Comparison of ENCODE assay signal across 10 cellular contexts in the genomic region with DNA sequence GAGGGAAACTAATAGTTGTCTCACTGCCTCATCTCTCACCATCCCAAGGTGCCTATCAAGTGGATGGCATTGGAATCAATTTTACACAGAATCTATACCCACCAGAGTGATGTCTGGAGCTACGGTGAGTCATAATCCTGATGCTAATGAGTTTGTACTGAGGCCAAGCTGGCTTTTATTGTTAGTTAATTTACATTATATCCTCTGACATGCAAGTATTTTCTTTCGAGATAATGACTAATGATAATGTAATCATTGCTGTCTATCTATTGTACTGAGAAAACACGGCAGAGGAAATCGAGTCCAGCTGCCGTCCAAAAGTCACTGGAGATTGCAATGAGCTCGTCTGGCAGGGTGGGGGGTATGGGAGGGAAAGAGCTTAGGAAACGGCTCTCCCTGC.
DNase-seq lines count a peak whose midpoint lies in the region; ATAC-seq and TF ChIP-seq lines count a peak whose summit lies in the region.
"Had no signal": no experiment of that assay in that cellular context is flagged by ENCODE, and none has a peak within 500 bp of the region (broad histone marks: within the 10 kb centered on the region; RNA-seq: fewer than 3 reads in every experiment).

No MANE protein-coding gene starts in this region.

- no peaks in the 10 kb centered on the region for H3K9me3 ChIP-seq in RWPE2 (ENCODE audit: severe bottlenecking)

- H3K4me2 ChIP-seq in GM23338: peak overlapping the region; percentile 12; the same call in 1 of the 2 replicates
- H3K4me2 ChIP-seq: KMS-11 had no signal

- H3K79me2 ChIP-seq in GM23338 (replicated peaks; ENCODE audit: insufficient read depth): no peaks in the 10 kb centered on the region

- H3K27ac Mint-ChIP-seq in GM23338: no peak overlapping the region

- H3K4me3 Mint-ChIP-seq in GM23338: no peak overlapping the region; the same call in 2 of the 3 replicates

- DNase-seq in GM23338 (ENCODE audit: low spot score) (no peak), RWPE2 (ENCODE audit: low spot score) (no peak), fibroblast of pulmonary artery (ENCODE audit: low read depth) (peak; percentile 53), stromal cell of bone marrow (ENCODE audit: low read depth) (peak; percentile 49), NCI-H2081 (lab: John Stamatoyannopoulos, UW) (no peak), NCI-H446 treated with DMSO at 0.1 percent for 48 hours (lab: John Stamatoyannopoulos, UW) (no peak), cortex of kidney (lab: John Stamatoyannopoulos, UW) (no peak)
- DNase-seq: NCI-H774; stimulated activated CD4-positive, alpha-beta T cell treated with anti-CD3 and anti-CD28 coated beads, Interleukin-15, amount 100 ng/mL, for 24 hours had no signal

- H3K27me3 ChIP-seq in GM23338 (ENCODE audit: insufficient read depth): no peaks in the 10 kb centered on the region
- H3K27me3 ChIP-seq in RWPE2 (ENCODE audit: insufficient read depth, poor library complexity, severe bottlenecking): no peaks in the 10 kb centered on the region

- peaks cover 83% of the 10 kb centered on the region for H3K4me1 Mint-ChIP-seq in GM23338

- no peaks in the 10 kb centered on the region for H4K20me1 ChIP-seq in GM23338 (replicated peaks; ENCODE audit: insufficient read depth)

- H3K4me3 ChIP-seq in GM23338: no peak overlapping the region
- no peak overlapping the region for H3K4me3 ChIP-seq in RWPE2 (ENCODE audit: severe bottlenecking)
- H3K4me3 ChIP-seq in fibroblast of pulmonary artery (replicated peaks; ENCODE audit: low read depth, low read length): no peak overlapping the region

- no peaks in the 10 kb centered on the region for H3K9me2 ChIP-seq in GM23338 (ENCODE audit: insufficient read depth)

- H3K27ac ChIP-seq in GM23338 (ENCODE audit: low read depth): no peak overlapping the region
- H3K27ac ChIP-seq in RWPE2 (ENCODE audit: poor library complexity, severe bottlenecking): peak overlapping the region; percentile 74
- H3K27ac ChIP-seq: KMS-11 had no signal

- H3K9me3 Mint-ChIP-seq in GM23338: no peaks in the 10 kb centered on the region; the same call in 2 of the 3 replicates

- H3K27me3 Mint-ChIP-seq in GM23338 (ENCODE audit: insufficient read depth, low read depth, poor library complexity): peaks cover 12% of the 10 kb centered on the region

- H2AFZ ChIP-seq in GM23338: no peak overlapping the region

- H3K36me3 Mint-ChIP-seq in GM23338 (ENCODE audit: low read depth): no peaks in the 10 kb centered on the region

- H3K4me1 ChIP-seq in GM23338 (ENCODE audit: insufficient read depth): peaks cover 53% of the 10 kb centered on the region
- H3K4me1 ChIP-seq in RWPE2 (ENCODE audit: insufficient read depth, poor library complexity, severe bottlenecking): peaks cover 5% of the 10 kb centered on the region

- no peak for ATAC-seq in GM23338
- peak; percentile 73 for ATAC-seq in RWPE2 (ENCODE audit: low read depth)

- no peaks in the 10 kb centered on the region; the same call in 1 of the 2 replicates for H3F3A ChIP-seq in GM23338 (replicated peaks; ENCODE audit: low read depth)

- H3K36me3 ChIP-seq in GM23338 (ENCODE audit: insufficient read depth) (no peaks in the 10 kb centered on the region), RWPE2 (ENCODE audit: low read depth) (peaks cover 98% of the 10 kb centered on the region)

- no peak for TF ChIP-seq CTCF in GM23338 (conservative IDR thresholded peaks at IDR 0.05; ENCODE audit: low read depth in 2 of 2)
- TF ChIP-seq CTCF in RWPE2 (IDR thresholded peaks at IDR 0.05; ENCODE audit: poor library complexity, severe bottlenecking): no peak
- TF ChIP-seq CTCF in fibroblast of pulmonary artery (IDR thresholded peaks at IDR 0.05; ENCODE audit: low read length, missing control alignments): no peak

TF ChIP-seq in GM23338, 12 proteins besides CTCF, POLR2A, EP300 and RAD21 (continues in another document):
- TF ChIP-seq POLR2AphosphoS5 (IDR thresholded peaks at IDR 0.05; ENCODE audit: low read depth) (no peak), JUNB (IDR thresholded peaks at IDR 0.05; ENCODE audit: unreplicated experiment) (no peak), EZH2 (IDR thresholded peaks at IDR 0.05; ENCODE audit: low read depth, unreplicated experiment) (no peak), ETS1 (IDR thresholded peaks at IDR 0.05) (no peak), ZNF331 (CRISPR knock-in tag; IDR thresholded peaks at IDR 0.05; ENCODE audit: low read depth) (no peak), CREB1 (CRISPR knock-in tag; IDR thresholded peaks at IDR 0.05; ENCODE audit: low read depth) (no peak), STAT1 (IDR thresholded peaks at IDR 0.05; ENCODE audit: unreplicated experiment) (no peak), NANOG (IDR thresholded peaks at IDR 0.05; ENCODE audit: borderline replicate concordance) (no peak)
- TF ChIP-seq, protein P1, sequence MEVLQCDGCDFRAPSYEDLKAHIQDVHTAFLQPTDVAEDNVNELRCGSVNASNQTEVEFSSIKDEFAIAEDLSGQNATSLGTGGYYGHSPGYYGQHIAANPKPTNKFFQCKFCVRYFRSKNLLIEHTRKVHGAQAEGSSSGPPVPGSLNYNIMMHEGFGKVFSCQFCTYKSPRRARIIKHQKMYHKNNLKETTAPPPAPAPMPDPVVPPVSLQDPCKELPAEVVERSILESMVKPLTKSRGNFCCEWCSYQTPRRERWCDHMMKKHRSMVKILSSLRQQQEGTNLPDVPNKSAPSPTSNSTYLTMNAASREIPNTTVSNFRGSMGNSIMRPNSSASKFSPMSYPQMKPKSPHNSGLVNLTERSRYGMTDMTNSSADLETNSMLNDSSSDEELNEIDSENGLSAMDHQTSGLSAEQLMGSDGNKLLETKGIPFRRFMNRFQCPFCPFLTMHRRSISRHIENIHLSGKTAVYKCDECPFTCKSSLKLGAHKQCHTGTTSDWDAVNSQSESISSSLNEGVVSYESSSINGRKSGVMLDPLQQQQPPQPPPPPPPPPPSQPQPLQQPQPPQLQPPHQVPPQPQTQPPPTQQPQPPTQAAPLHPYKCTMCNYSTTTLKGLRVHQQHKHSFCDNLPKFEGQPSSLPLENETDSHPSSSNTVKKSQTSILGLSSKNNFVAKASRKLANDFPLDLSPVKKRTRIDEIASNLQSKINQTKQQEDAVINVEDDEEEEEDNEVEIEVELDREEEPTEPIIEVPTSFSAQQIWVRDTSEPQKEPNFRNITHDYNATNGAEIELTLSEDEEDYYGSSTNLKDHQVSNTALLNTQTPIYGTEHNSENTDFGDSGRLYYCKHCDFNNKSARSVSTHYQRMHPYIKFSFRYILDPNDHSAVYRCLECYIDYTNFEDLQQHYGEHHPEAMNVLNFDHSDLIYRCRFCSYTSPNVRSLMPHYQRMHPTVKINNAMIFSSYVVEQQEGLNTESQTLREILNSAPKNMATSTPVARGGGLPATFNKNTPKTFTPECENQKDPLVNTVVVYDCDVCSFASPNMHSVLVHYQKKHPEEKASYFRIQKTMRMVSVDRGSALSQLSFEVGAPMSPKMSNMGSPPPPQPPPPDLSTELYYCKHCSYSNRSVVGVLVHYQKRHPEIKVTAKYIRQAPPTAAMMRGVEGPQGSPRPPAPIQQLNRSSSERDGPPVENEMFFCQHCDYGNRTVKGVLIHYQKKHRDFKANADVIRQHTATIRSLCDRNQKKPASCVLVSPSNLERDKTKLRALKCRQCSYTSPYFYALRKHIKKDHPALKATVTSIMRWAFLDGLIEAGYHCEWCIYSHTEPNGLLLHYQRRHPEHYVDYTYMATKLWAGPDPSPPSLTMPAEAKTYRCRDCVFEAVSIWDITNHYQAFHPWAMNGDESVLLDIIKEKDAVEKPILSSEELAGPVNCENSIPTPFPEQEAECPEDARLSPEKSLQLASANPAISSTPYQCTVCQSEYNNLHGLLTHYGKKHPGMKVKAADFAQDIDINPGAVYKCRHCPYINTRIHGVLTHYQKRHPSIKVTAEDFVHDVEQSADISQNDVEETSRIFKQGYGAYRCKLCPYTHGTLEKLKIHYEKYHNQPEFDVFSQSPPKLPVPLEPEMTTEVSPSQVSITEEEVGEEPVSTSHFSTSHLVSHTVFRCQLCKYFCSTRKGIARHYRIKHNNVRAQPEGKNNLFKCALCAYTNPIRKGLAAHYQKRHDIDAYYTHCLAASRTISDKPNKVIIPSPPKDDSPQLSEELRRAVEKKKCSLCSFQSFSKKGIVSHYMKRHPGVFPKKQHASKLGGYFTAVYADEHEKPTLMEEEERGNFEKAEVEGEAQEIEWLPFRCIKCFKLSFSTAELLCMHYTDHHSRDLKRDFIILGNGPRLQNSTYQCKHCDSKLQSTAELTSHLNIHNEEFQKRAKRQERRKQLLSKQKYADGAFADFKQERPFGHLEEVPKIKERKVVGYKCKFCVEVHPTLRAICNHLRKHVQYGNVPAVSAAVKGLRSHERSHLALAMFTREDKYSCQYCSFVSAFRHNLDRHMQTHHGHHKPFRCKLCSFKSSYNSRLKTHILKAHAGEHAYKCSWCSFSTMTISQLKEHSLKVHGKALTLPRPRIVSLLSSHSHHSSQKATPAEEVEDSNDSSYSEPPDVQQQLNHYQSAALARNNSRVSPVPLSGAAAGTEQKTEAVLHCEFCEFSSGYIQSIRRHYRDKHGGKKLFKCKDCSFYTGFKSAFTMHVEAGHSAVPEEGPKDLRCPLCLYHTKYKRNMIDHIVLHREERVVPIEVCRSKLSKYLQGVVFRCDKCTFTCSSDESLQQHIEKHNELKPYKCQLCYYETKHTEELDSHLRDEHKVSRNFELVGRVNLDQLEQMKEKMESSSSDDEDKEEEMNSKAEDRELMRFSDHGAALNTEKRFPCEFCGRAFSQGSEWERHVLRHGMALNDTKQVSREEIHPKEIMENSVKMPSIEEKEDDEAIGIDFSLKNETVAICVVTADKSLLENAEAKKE (CRISPR knock-in tag; IDR thresholded peaks at IDR 0.05): no peak

Comparison
In these comparisons a context has a peak if more than half of its experiments do, and no peak if none do; other contexts are left out.
1. DNase-seq: peak in fibroblast of pulmonary artery (single experiment) and stromal cell of bone marrow (single experiment); none in GM23338 (single experiment), RWPE2 (single experiment), NCI-H2081 (0 of 2), NCI-H446 treated with DMSO at 0.1 percent for 48 hours (single experiment) and cortex of kidney (single experiment).